ENCODE assay signal across 10 cellular contexts in the genomic region with DNA sequence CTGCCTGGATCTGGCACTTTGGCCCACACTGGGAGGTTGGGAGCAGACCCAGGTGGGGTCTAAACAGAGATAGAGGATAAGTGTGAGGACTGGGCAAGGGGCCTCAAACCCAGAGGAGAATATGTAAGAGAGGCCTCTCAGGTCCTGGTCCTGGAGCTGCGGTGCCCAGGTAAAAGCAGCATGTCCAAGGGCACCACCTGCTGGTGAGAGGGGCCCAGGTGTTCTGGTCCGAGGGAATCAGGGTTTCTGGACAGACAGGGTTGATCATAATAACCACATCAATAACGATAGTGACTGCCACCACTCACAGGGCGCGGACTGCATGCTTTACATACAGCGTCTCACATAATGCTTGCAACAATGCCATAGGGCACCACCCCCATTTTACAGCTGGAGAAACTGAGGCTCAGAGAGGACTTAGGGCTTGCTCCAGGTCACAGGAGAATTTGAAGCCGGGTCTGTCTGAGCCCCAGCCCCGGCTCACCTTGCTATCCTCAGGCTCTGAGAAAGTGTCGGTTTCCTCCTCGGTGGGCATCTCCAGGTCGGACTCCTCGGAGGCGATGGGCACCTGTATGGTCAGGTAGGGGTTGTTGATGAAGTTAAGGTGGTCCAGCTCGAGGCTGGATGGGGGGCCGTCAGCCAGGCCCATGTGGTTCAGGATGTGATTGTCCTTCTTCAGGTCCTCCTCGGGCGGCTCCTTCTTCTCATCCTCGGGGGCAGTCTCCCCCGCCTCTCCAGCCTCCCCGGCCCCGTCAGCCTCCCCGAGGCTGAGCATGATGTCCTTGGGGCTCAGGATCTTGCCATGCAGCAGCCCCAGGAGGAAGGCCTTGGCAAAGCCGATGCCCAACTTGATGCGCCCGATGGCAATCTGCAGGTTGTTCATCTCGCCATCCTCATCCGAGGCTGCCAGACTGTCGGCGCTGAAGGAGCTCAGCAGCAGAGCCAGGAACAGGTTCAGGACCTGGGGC. TPM values are rescaled to one million over a fixed set of nuclear protein-coding genes. Genes with fewer than 3 reads are reported as not detected.
DNase-seq lines count a peak whose midpoint lies in the region; ATAC-seq and TF ChIP-seq lines count a peak whose summit lies in the region.
"Had no signal": no experiment of that assay in that cellular context is flagged by ENCODE, and none has a peak within 500 bp of the region (broad histone marks: within the 10 kb centered on the region; RNA-seq: fewer than 3 reads in every experiment).

No MANE protein-coding gene starts in this region.

- 75 to 86% methylated on average over 29 of the region's 29 CpGs for WGBS in sigmoid colon, 2 donors

- no peaks in the 10 kb centered on the region for H3K36me3 Mint-ChIP-seq in IgD-negative memory B cell
- H3K36me3 Mint-ChIP-seq in nephron progenitor cell (ENCODE audit: low read depth) = no peaks in the 10 kb centered on the region

- TF ChIP-seq POLR2A in sigmoid colon (IDR thresholded peaks at IDR 0.05) = no peak

- intact Hi-C loops in sigmoid colon (cut with DNase I) = no loop called here

- peaks cover 24% of the 10 kb centered on the region for H3K4me1 ChIP-seq in DND-41 (ENCODE audit: insufficient read depth, low read length)
- no peaks in the 10 kb centered on the region for H3K4me1 ChIP-seq in sigmoid colon

- no peak overlapping the region for H3K27ac ChIP-seq in DND-41 (ENCODE audit: low read length)
- H3K27ac ChIP-seq in sigmoid colon = no peak overlapping the region

- H3K9me3 Mint-ChIP-seq in IgD-negative memory B cell (no peaks in the 10 kb centered on the region), nephron progenitor cell (no peaks in the 10 kb centered on the region)

- no peaks in the 10 kb centered on the region for H3K27me3 ChIP-seq in DND-41 (ENCODE audit: insufficient read depth, low read length, poor library complexity)
- no peaks in the 10 kb centered on the region for H3K27me3 ChIP-seq in sigmoid colon

- peak; percentile 44 for TF ChIP-seq CTCF in DND-41 (IDR thresholded peaks at IDR 0.05; ENCODE audit: borderline replicate concordance, extremely low read depth, low read length, poor library complexity, severe bottlenecking)
- peak; percentile 38 for TF ChIP-seq CTCF in astrocyte of the cerebellum (IDR thresholded peaks at IDR 0.05; ENCODE audit: low read depth, low read length, missing control alignments)
- TF ChIP-seq CTCF in nephron progenitor cell (IDR thresholded peaks at IDR 0.05) = peak; percentile 40
- no peak for TF ChIP-seq CTCF in sigmoid colon (IDR thresholded peaks at IDR 0.05)

- H3K4me1 Mint-ChIP-seq in IgD-negative memory B cell = peaks cover 20 to 28% (median 22%) of the 10 kb centered on the region in 3 donors
- peaks cover 19% of the 10 kb centered on the region for H3K4me1 Mint-ChIP-seq in nephron progenitor cell

- H3K4me3 ChIP-seq in DND-41 (ENCODE audit: low read depth in 1 of 2, low read length in 2 of 2) (no peak overlapping the region), astrocyte of the cerebellum (ENCODE audit: low read depth, low read length) (no peak overlapping the region), sigmoid colon (no peak overlapping the region)

- H3K36me3 ChIP-seq in DND-41 (ENCODE audit: insufficient read depth, low read length) (no peaks in the 10 kb centered on the region), sigmoid colon (no peaks in the 10 kb centered on the region)

- H3K27ac Mint-ChIP-seq in IgD-negative memory B cell (peak overlapping the region in 2 of 3 donors; percentile 11 to 59), nephron progenitor cell (no peak overlapping the region)

- DNase-seq in DND-41 (no peak), astrocyte of the cerebellum (ENCODE audit: low read depth) (no peak), nephron progenitor cell (no peak), sigmoid colon (no peak), NCI-H2171 treated with DMSO at 0.1 percent for 48 hours (lab: John Stamatoyannopoulos, UW) (no peak), GDM1 (lab: John Stamatoyannopoulos, UW) (no peak), NOMO-1 treated with dmso at 0.1 percent for 144 hours (lab: John Stamatoyannopoulos, UW; ENCODE audit: unreplicated experiment) (no peak)
- DNase-seq: HCEC 1CT had no signal

- H3K27me3 Mint-ChIP-seq in IgD-negative memory B cell (no peaks in the 10 kb centered on the region), nephron progenitor cell (ENCODE audit: low read depth, poor library complexity) (peaks cover 13% of the 10 kb centered on the region)

- H3K4me2 ChIP-seq in DND-41 (ENCODE audit: insufficient read depth, low read length) = no peak overlapping the region

- ATAC-seq in DND-41 (ENCODE audit: insufficient read depth, low read depth) = no peak

- H3K9me3 ChIP-seq in DND-41 (ENCODE audit: insufficient read depth, low read length, severe bottlenecking) (no peaks in the 10 kb centered on the region), sigmoid colon (no peaks in the 10 kb centered on the region)

- H2AFZ ChIP-seq in DND-41 (ENCODE audit: low read depth, low read length) = no peak overlapping the region

- no peak for TF ChIP-seq EP300 in sigmoid colon (IDR thresholded peaks at IDR 0.05)

- peak overlapping the region in 1 of 4 donors; percentile 5 for H3K4me3 Mint-ChIP-seq in IgD-negative memory B cell
- H3K4me3 Mint-ChIP-seq in nephron progenitor cell = no peak overlapping the region

- no peaks in the 10 kb centered on the region for H3K79me2 ChIP-seq in DND-41 (ENCODE audit: insufficient read depth, low read length)

- peaks cover 3% of the 10 kb centered on the region; the same call in 1 of the 2 replicates for H4K20me1 ChIP-seq in DND-41 (ENCODE audit: insufficient read depth, low read length)

- H3K9ac ChIP-seq in DND-41 (ENCODE audit: low read depth, low read length) = no peak overlapping the region

- in situ Hi-C loops in astrocyte of the cerebellum (cut with HindIII; ENCODE audit: low sequenced_read_pairs) = no loop called here

RNA-seq across cellular contexts. Expression of gene CD79B, which starts 19.1 kb away (rescaled TPM):
- polyA plus RNA-seq in IgD-negative memory B cell (1,452 TPM), sigmoid colon (100 to 1,000 TPM in 1 of 3 donors, 1 to 10 TPM in 1, not detected in 1; 2.4 to 112 TPM)
- total RNA-seq in sigmoid colon = 1 to 10 TPM in 2 of 4 donors, under 1 TPM in 2; 0.66 to 1.8 (median 0.96) TPM

RNA-seq across cellular contexts. Expression of gene SCN4A, which starts 21.5 kb away (rescaled TPM):
- polyA plus RNA-seq in IgD-negative memory B cell = 0.10 TPM
- total RNA-seq in sigmoid colon = 1 to 10 TPM in 2 of 4 donors, under 1 TPM in 2; 0.68 to 4.2 (median 1.0) TPM
- under 1 TPM in 2 of 3 donors, not detected in 1; 0.23 to 0.52 TPM for polyA plus RNA-seq in sigmoid colon

RNA-seq across cellular contexts. Expression of gene GH1, which starts 32.6 kb away (rescaled TPM):
- polyA plus RNA-seq in IgD-negative memory B cell (2.0 TPM), sigmoid colon (under 1 TPM in 1 of 3 donors, not detected in 2; 0.25 TPM)
- not detected for total RNA-seq in sigmoid colon
- total RNA-seq: dermis microvascular lymphatic vessel endothelial cell had no signal

RNA-seq across cellular contexts. Expression of gene CSHL1, which starts 40.2 kb away (rescaled TPM):
- polyA plus RNA-seq in IgD-negative memory B cell = not detected
- total RNA-seq in sigmoid colon = not detected
- not detected for polyA plus RNA-seq in sigmoid colon
- total RNA-seq: dermis microvascular lymphatic vessel endothelial cell had no signal

RNA-seq across cellular contexts. Expression of gene PRR29, which starts 46.9 kb away (rescaled TPM):
- polyA plus RNA-seq in IgD-negative memory B cell (3.2 TPM), sigmoid colon (under 1 TPM in 2 of 3 donors, not detected in 1; 0.22 to 0.60 TPM)
- not detected for total RNA-seq in sigmoid colon

Comparison
In these comparisons a context has a peak if more than half of its experiments do, and no peak if none do; other contexts are left out.
1. CTCF ChIP-seq: peak in DND-41 (single experiment), astrocyte of the cerebellum (single experiment) and nephron progenitor cell (single experiment); none in sigmoid colon (0 of 4).
2. RNA of gene CD79B, which starts 19.1 kb away (polyA plus RNA-seq): 1,452 TPM in IgD-negative memory B cell (single experiment); 2.4 to 112 TPM in sigmoid colon; every median in the first group is over 10 times any median in the second.